16 cellular contexts compared by ENCODE assay signal in the genomic region with DNA sequence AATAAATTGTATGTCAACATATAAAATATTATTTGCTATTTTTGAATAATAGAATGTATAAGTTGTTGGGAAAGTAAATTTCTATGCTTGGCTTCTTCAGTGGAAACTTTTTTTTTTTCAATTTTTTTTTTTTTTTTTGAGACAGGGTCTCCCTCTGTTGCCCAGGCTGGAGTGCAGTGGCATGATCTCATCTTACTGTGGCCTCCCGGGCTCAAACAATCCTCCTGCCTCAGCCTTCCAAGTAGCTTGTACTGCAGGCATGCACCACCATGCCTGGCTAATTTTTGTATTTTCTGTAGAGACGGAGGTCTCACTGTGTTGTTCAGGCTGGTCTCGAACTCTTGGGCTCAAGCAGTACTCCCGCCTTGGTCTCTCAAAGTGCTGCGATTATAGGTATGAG. TPM values are rescaled to one million over a fixed set of nuclear protein-coding genes. Genes with fewer than 3 reads are reported as not detected.
DNase-seq lines count a peak whose midpoint lies in the region; ATAC-seq and TF ChIP-seq lines count a peak whose summit lies in the region.
"Had no signal": no experiment of that assay in that cellular context is flagged by ENCODE, and none has a peak within 500 bp of the region (broad histone marks: within the 10 kb centered on the region; RNA-seq: fewer than 3 reads in every experiment).

No MANE protein-coding gene starts in this region.

- CTCF ChIA-PET in CD8-positive, alpha-beta T cell (lab: Charles Lee) = interaction anchor here (0.6 to 1.6 kb wide), 4 partner anchors 11 to 102 kb away, joined by 3 to 6 read pairs (median 4); no protein-coding TSS in a partner anchor
- CTCF ChIA-PET in activated CD4-positive, alpha-beta memory T cell treated with anti-CD3 and anti-CD28 coated beads, Interleukin-2, amount 10 ng/mL, durations not matched to agents 7 days and 5 days (lab: Charles Lee) = interaction anchor here (0.7 to 1.7 kb wide), 5 partner anchors 12 to 87 kb away, joined by 3 to 11 read pairs (median 3); partner anchors contain the start of gene MBNL1
- CTCF ChIA-PET in naive thymus-derived CD4-positive, alpha-beta T cell (lab: Charles Lee) = interaction anchor here (0.6 to 2.0 kb wide), 3 partner anchors 109 to 1112 kb away, joined by 3 to 5 read pairs (median 3); no protein-coding TSS in a partner anchor

- no peak overlapping the region for H3K27ac ChIP-seq in CD8-positive, alpha-beta T cell (ENCODE audit: low read depth, low read length)
- peak overlapping the region; percentile 56 for H3K27ac ChIP-seq in naive thymus-derived CD4-positive, alpha-beta T cell (ENCODE audit: low read depth, low read length)
- H3K27ac ChIP-seq: cardiac muscle cell, suprapubic skin had no signal

- H3K9me3 ChIP-seq in CD8-positive, alpha-beta T cell (ENCODE audit: low read length) = no peaks in the 10 kb centered on the region
- no peaks in the 10 kb centered on the region for H3K9me3 ChIP-seq in naive thymus-derived CD4-positive, alpha-beta T cell (ENCODE audit: control insufficient read depth in 2 of 3, low read length in 3 of 3)
- H3K9me3 ChIP-seq: suprapubic skin had no signal

- peaks cover under 1 to 2% of the 10 kb centered on the region in 2 donors for H3K36me3 Mint-ChIP-seq in CD14-positive monocyte
- H3K36me3 Mint-ChIP-seq in CD8-positive, alpha-beta T cell = peaks cover 17% of the 10 kb centered on the region
- peaks cover 18% of the 10 kb centered on the region for H3K36me3 Mint-ChIP-seq in activated CD4-positive, alpha-beta memory T cell treated with anti-CD3 and anti-CD28 coated beads, Interleukin-2, amount 10 ng/mL, durations not matched to agents 7 days and 5 days (ENCODE audit: low read depth)
- H3K36me3 Mint-ChIP-seq in naive thymus-derived CD4-positive, alpha-beta T cell = peaks cover 0 to 5% (median 0%) of the 10 kb centered on the region in 5 donors

- H3K9me3 Mint-ChIP-seq in CD14-positive monocyte = no peaks in the 10 kb centered on the region
- no peaks in the 10 kb centered on the region for H3K9me3 Mint-ChIP-seq in CD8-positive, alpha-beta T cell
- H3K9me3 Mint-ChIP-seq in activated CD4-positive, alpha-beta memory T cell treated with anti-CD3 and anti-CD28 coated beads, Interleukin-2, amount 10 ng/mL, durations not matched to agents 7 days and 5 days = no peaks in the 10 kb centered on the region
- H3K9me3 Mint-ChIP-seq in naive thymus-derived CD4-positive, alpha-beta T cell = no peaks in the 10 kb centered on the region
- H3K9me3 Mint-ChIP-seq: H9 had no signal

- TF ChIP-seq CTCF in CD14-positive monocyte (IDR thresholded peaks at IDR 0.05) = no peak
- no peak for TF ChIP-seq CTCF in CD8-positive, alpha-beta T cell (IDR thresholded peaks at IDR 0.05)

- DNase-seq in CD14-positive monocyte (ENCODE audit: low spot score) (no peak), COLO668 (lab: John Stamatoyannopoulos, UW; ENCODE audit: unreplicated experiment) (no peak), NOMO-1 (lab: John Stamatoyannopoulos, UW; ENCODE audit: unreplicated experiment in 2 of 2) (no peak), head of caudate nucleus (no peak)
- no peak for DNase-seq in CD8-positive, alpha-beta T cell
- DNase-seq in activated CD4-positive, alpha-beta memory T cell treated with anti-CD3 and anti-CD28 coated beads, Interleukin-2, amount 10 ng/mL, durations not matched to agents 7 days and 5 days = no peak
- no peak for DNase-seq in naive thymus-derived CD4-positive, alpha-beta T cell
- DNase-seq: AML-193, DMS 273 treated with DMSO at 0.1 percent for 48 hours, H9, kidney, mesendoderm, NCI-H187, SHP77 had no signal

- no peaks in the 10 kb centered on the region for H3K27me3 Mint-ChIP-seq in CD14-positive monocyte (ENCODE audit: low read depth in 3 of 3)
- no peaks in the 10 kb centered on the region for H3K27me3 Mint-ChIP-seq in CD8-positive, alpha-beta T cell (ENCODE audit: low read depth)
- H3K27me3 Mint-ChIP-seq in activated CD4-positive, alpha-beta memory T cell treated with anti-CD3 and anti-CD28 coated beads, Interleukin-2, amount 10 ng/mL, durations not matched to agents 7 days and 5 days = no peaks in the 10 kb centered on the region
- H3K27me3 Mint-ChIP-seq in naive thymus-derived CD4-positive, alpha-beta T cell = no peaks in the 10 kb centered on the region

- peaks cover 83% of the 10 kb centered on the region for H3K4me1 ChIP-seq in CD8-positive, alpha-beta T cell (ENCODE audit: insufficient read depth, low read length)
- H3K4me1 ChIP-seq in naive thymus-derived CD4-positive, alpha-beta T cell (ENCODE audit: control insufficient read depth in 2 of 2, insufficient read depth in 2 of 2, low read length in 2 of 2) = peaks cover 47 to 88% of the 10 kb centered on the region in 2 donors

- no peak overlapping the region for H3K4me3 ChIP-seq in CD8-positive, alpha-beta T cell (ENCODE audit: low read depth, low read length)
- peak overlapping the region; percentile 24 for H3K4me3 ChIP-seq in naive thymus-derived CD4-positive, alpha-beta T cell (ENCODE audit: low read length)
- H3K4me3 ChIP-seq: cardiac muscle cell, suprapubic skin had no signal

- ATAC-seq in CD8-positive, alpha-beta T cell = no peak
- no peak for ATAC-seq in naive thymus-derived CD4-positive, alpha-beta T cell

- no peaks in the 10 kb centered on the region for H3K36me3 ChIP-seq in CD8-positive, alpha-beta T cell (ENCODE audit: insufficient read depth, low read length)
- no peaks in the 10 kb centered on the region for H3K36me3 ChIP-seq in naive thymus-derived CD4-positive, alpha-beta T cell (ENCODE audit: control insufficient read depth in 2 of 3, insufficient read depth in 3 of 3, low read length in 3 of 3)
- H3K36me3 ChIP-seq: cardiac muscle cell, suprapubic skin had no signal

- H3K27me3 ChIP-seq in CD8-positive, alpha-beta T cell (ENCODE audit: insufficient read depth, low read length) = no peaks in the 10 kb centered on the region
- no peaks in the 10 kb centered on the region for H3K27me3 ChIP-seq in naive thymus-derived CD4-positive, alpha-beta T cell (ENCODE audit: control insufficient read depth in 2 of 2, insufficient read depth in 2 of 2, low read length in 2 of 2)
- H3K27me3 ChIP-seq: cardiac muscle cell, suprapubic skin had no signal

- POLR2A ChIA-PET in CD8-positive, alpha-beta T cell (lab: Charles Lee) = interaction anchor here (0.7 to 1.9 kb wide), 6 partner anchors 12 to 83 kb away, joined by 3 to 8 read pairs (median 4); partner anchors contain the start of gene MBNL1
- POLR2A ChIA-PET in activated CD4-positive, alpha-beta memory T cell treated with anti-CD3 and anti-CD28 coated beads, Interleukin-2, amount 10 ng/mL, durations not matched to agents 7 days and 5 days (lab: Charles Lee) = interaction anchor here (1.1 to 10.5 kb wide), 9 partner anchors 10 to 76 kb away, joined by 3 to 179 read pairs (median 5); partner anchors contain the start of gene MBNL1
- POLR2A ChIA-PET in naive thymus-derived CD4-positive, alpha-beta T cell (lab: Charles Lee) = interaction anchor here (1.0 to 2.6 kb wide), 7 partner anchors 9 to 102 kb away, joined by 3 to 17 read pairs (median 4); partner anchors contain the start of gene MBNL1

- no peak overlapping the region for H3K4me3 Mint-ChIP-seq in CD14-positive monocyte
- H3K4me3 Mint-ChIP-seq in CD8-positive, alpha-beta T cell = peak overlapping the region; percentile 65
- peak overlapping the region; percentile 36 for H3K4me3 Mint-ChIP-seq in activated CD4-positive, alpha-beta memory T cell treated with anti-CD3 and anti-CD28 coated beads, Interleukin-2, amount 10 ng/mL, durations not matched to agents 7 days and 5 days
- peak overlapping the region; percentile 45 to 82 (median 75) for H3K4me3 Mint-ChIP-seq in naive thymus-derived CD4-positive, alpha-beta T cell
- H3K4me3 Mint-ChIP-seq: H9 had no signal

- H3K4me1 Mint-ChIP-seq in CD14-positive monocyte = peaks cover 68% of the 10 kb centered on the region
- H3K4me1 Mint-ChIP-seq in CD8-positive, alpha-beta T cell (ENCODE audit: low read depth) = peaks cover 83% of the 10 kb centered on the region
- H3K4me1 Mint-ChIP-seq in activated CD4-positive, alpha-beta memory T cell treated with anti-CD3 and anti-CD28 coated beads, Interleukin-2, amount 10 ng/mL, durations not matched to agents 7 days and 5 days = peaks cover 80% of the 10 kb centered on the region
- peaks cover 52 to 93% (median 81%) of the 10 kb centered on the region in 7 donors for H3K4me1 Mint-ChIP-seq in naive thymus-derived CD4-positive, alpha-beta T cell

- intact Hi-C loops in CD14-positive monocyte (cut with micrococcal nuclease) (no loop called here), head of caudate nucleus (cut with DNase I) (no loop called here)
- intact Hi-C loops in CD8-positive, alpha-beta T cell (cut with DNase I, micrococcal nuclease) = loop anchor here (1.0 to 5.0 kb wide), 3 partner anchors 15 to 103 kb away; no protein-coding TSS in a partner anchor
- intact Hi-C loops in naive thymus-derived CD4-positive, alpha-beta T cell (cut with micrococcal nuclease) = loop anchor here (1.0 to 5.0 kb wide), 7 partner anchors 8 to 208 kb away; partner anchors contain the start of gene MBNL1 (in 1 of the 2)

- peak overlapping the region in 4 of 7 donors; percentile 10 to 79 (median 52) for H3K27ac Mint-ChIP-seq in CD14-positive monocyte
- H3K27ac Mint-ChIP-seq in CD8-positive, alpha-beta T cell = peak overlapping the region; percentile 95
- H3K27ac Mint-ChIP-seq in activated CD4-positive, alpha-beta memory T cell treated with anti-CD3 and anti-CD28 coated beads, Interleukin-2, amount 10 ng/mL, durations not matched to agents 7 days and 5 days = peak overlapping the region; percentile 32
- peak overlapping the region in 8 of 9 donors; percentile 35 to 91 (median 77) for H3K27ac Mint-ChIP-seq in naive thymus-derived CD4-positive, alpha-beta T cell
- H3K27ac Mint-ChIP-seq: H9 had no signal

RNA-seq across cellular contexts. Expression of gene MBNL1, which starts 16.8 kb away (rescaled TPM):
- polyA plus RNA-seq in CD14-positive monocyte = 100 to 1,000 TPM; 191 to 204 TPM
- total RNA-seq in CD8-positive, alpha-beta T cell = 100 to 1,000 TPM; 515 to 529 TPM
- total RNA-seq in activated CD4-positive, alpha-beta memory T cell treated with anti-CD3 and anti-CD28 coated beads, Interleukin-2, amount 10 ng/mL, durations not matched to agents 7 days and 5 days = 100 to 1,000 TPM; 289 to 305 TPM
- total RNA-seq in naive thymus-derived CD4-positive, alpha-beta T cell = 100 to 1,000 TPM; 459 to 675 (median 508) TPM
- 100 to 1,000 TPM; 371 to 389 TPM for polyA plus RNA-seq in naive thymus-derived CD4-positive, alpha-beta T cell

Comparison
In these comparisons a context has a peak if more than half of its experiments do, and no peak if none do; other contexts are left out.
1. H3K27ac Mint-ChIP-seq: peak in every context shown above with its lines; median percentile 95 in CD8-positive, alpha-beta T cell; 77 in naive thymus-derived CD4-positive, alpha-beta T cell; 52 in CD14-positive monocyte; 32 in activated CD4-positive, alpha-beta memory T cell treated with anti-CD3 and anti-CD28 coated beads, Interleukin-2, amount 10 ng/mL, durations not matched to agents 7 days and 5 days.
2. H3K4me3 Mint-ChIP-seq: peak in CD8-positive, alpha-beta T cell (single experiment), activated CD4-positive, alpha-beta memory T cell treated with anti-CD3 and anti-CD28 coated beads, Interleukin-2, amount 10 ng/mL, durations not matched to agents 7 days and 5 days (single experiment) and naive thymus-derived CD4-positive, alpha-beta T cell (10 of 10); none in CD14-positive monocyte (0 of 2).
3. intact Hi-C loops: an anchor here in CD8-positive, alpha-beta T cell (1.0 to 5.0 kb wide) and naive thymus-derived CD4-positive, alpha-beta T cell (1.0 to 5.0 kb wide); none called in CD14-positive monocyte and head of caudate nucleus.